In genomic region chr1:22710688-22711024, GRCh38 we compare ENCODE assay signal across 8 cellular contexts. TPM values are rescaled to one million over a fixed set of nuclear protein-coding genes. Genes with fewer than 3 reads are reported as not detected.
DNase-seq lines count a peak whose midpoint lies in the region; ATAC-seq, FAIRE-seq and TF ChIP-seq lines count a peak whose summit lies in the region.

TSS of gene EPHB2 (plus strand) at chr1:22710839. CDS start at chr1:22710983, 144 bp downstream.

- H3K79me2 ChIP-seq in K562 (ENCODE audit: control insufficient read depth, insufficient read depth, low read length), result no peaks in the 10 kb centered on the region

- no peak within 1 kb of the TSS for H3K4me2 ChIP-seq in K562 (ENCODE audit: insufficient read depth, low read length)

- no peak for FAIRE-seq in K562 (lab: Jason Lieb, UNC)

- TF ChIP-seq POLR2A in K562 (conservative IDR thresholded peaks at IDR 0.05), result no peak

- in situ Hi-C loops in K562 (cut with MboI), result no loop called here

- H3K4me3 ChIP-seq in K562, result no peak within 1 kb of the TSS
- peak within 1 kb of the TSS; percentile 61; the same call in 1 of the 2 replicates for H3K4me3 ChIP-seq in iPS-20b (ENCODE audit: low read length)
- H3K4me3 ChIP-seq in skin epidermis, result peak within 1 kb of the TSS; percentile 30 to 45 (median 36)

- 0% methylated on average over 2 of the region's 55 CpGs for WGBS in K562 (ENCODE audit: insufficient coverage, low coverage, missing lambda C conversion rate)

- H3K36me3 ChIP-seq in K562 (ENCODE audit: control insufficient read depth, insufficient read depth, low read length), result no peaks in the 10 kb centered on the region
- H3K36me3 ChIP-seq in iPS-20b (ENCODE audit: insufficient read depth, low read depth, low read length), result no peaks in the 10 kb centered on the region

- peak; percentile 67 for DNase-seq in activated effector memory CD4-positive, alpha-beta T cell treated with anti-CD3 and anti-CD28 coated beads, Interleukin-2, amount 50 U/mL, for 16 hours
- DNase-seq in activated effector memory CD4-positive, alpha-beta T cell treated with Interleukin-2 at 50 U/mL for 16 hours, result no peak
- DNase-seq in NOMO-1 treated with DMSO at 0.1 percent for 48 hours (lab: John Stamatoyannopoulos, UW; ENCODE audit: unreplicated experiment), result peak; percentile 47
- peak; percentile 28 to 86 (median 76) for DNase-seq in K562 (ENCODE audit: extremely low read depth in 1 of 4, low spot score in 3 of 4)
- no peak for DNase-seq in NCI-H524 treated with DMSO at 0.1 percent for 48 hours (lab: John Stamatoyannopoulos, UW)

- H2AFZ ChIP-seq in K562 (ENCODE audit: low read depth, low read length), result no peak within 1 kb of the TSS

- TF ChIP-seq RAD21 in K562 (CRISPR knock-in tag; conservative IDR thresholded peaks at IDR 0.05 in 1 of 2, IDR thresholded peaks at IDR 0.05 in 1 of 2), result no peak

- CTCF ChIA-PET in K562 (lab: Yijun Ruan, JAX; ENCODE audit: low intra/inter-chr PET ratio), result no interaction called here

- POLR2A ChIA-PET in K562 (lab: Yijun Ruan, JAX), result no interaction called here

- H3K9me3 ChIP-seq in K562 (replicated peaks; ENCODE audit: control insufficient read depth, insufficient read depth, low read depth, low read length) (no peaks in the 10 kb centered on the region), iPS-20b (ENCODE audit: insufficient read depth, low read depth, low read length) (no peaks in the 10 kb centered on the region)

- intact Hi-C loops in K562 (cut with micrococcal nuclease), result no loop called here

- no peak within 1 kb of the TSS for H3K27ac ChIP-seq in K562 (ENCODE audit: extremely low read depth, low read depth, low read length)
- no peak within 1 kb of the TSS for H3K27ac ChIP-seq in iPS-20b (ENCODE audit: low read length)
- H3K27ac ChIP-seq in skin epidermis, result peak within 1 kb of the TSS in 8 of 21 experiments; percentile 5 to 52 (median 33)

- H3K4me1 ChIP-seq in K562 (replicated peaks in 1 of 2; ENCODE audit: control insufficient read depth in 2 of 2, insufficient read depth in 2 of 2, low read length in 2 of 2), result peaks cover 0 to 25% of the 10 kb centered on the region in 2 experiments; a peak in 4 of 5 replicates
- H3K4me1 ChIP-seq in iPS-20b (ENCODE audit: insufficient read depth, low read length), result no peaks in the 10 kb centered on the region

- ATAC-seq in K562 (peak; percentile 50), GM21447 (IDR thresholded peaks at IDR 0.05; ENCODE audit: unreplicated experiment) (no peak)

- TF ChIP-seq EP300 in K562 (IDR thresholded peaks at IDR 0.05; ENCODE audit: low read length), result no peak

- BruUV-seq in K562 (replicated peaks; lab: Mats Ljungman, UMichigan), result no TSS peak

- H3K9me1 ChIP-seq in K562 (ENCODE audit: control insufficient read depth, insufficient read depth, low read length), result no peaks in the 10 kb centered on the region

- TF ChIP-seq CTCF in K562 (IDR thresholded peaks at IDR 0.05 in 2 of 3, conservative IDR thresholded peaks at IDR 0.05 in 1 of 3; ENCODE audit: insufficient read depth in 2 of 3, low read depth in 1 of 3, low read length in 3 of 3), result no peak

- peaks cover 43% of the 10 kb centered on the region for H4K20me1 ChIP-seq in K562 (replicated peaks; ENCODE audit: control insufficient read depth, insufficient read depth, low read length)

- H3K27me3 ChIP-seq in K562 (ENCODE audit: control insufficient read depth in 2 of 2, insufficient read depth in 2 of 2, low read length in 2 of 2) (peaks cover 36 to 56% of the 10 kb centered on the region in 2 experiments), iPS-20b (ENCODE audit: insufficient read depth, low read length) (peaks cover 51% of the 10 kb centered on the region)

- H3K9ac ChIP-seq in K562 (ENCODE audit: insufficient read depth in 1 of 2, low read depth in 2 of 2, low read length in 2 of 2), result no peak within 1 kb of the TSS
- no peak within 1 kb of the TSS for H3K9ac ChIP-seq in iPS-20b (ENCODE audit: low read depth, low read length)

TF ChIP-seq in K562, 482 proteins besides CTCF, POLR2A, EP300 and RAD21:
- TF ChIP-seq RB1 (IDR thresholded peaks at IDR 0.05; ENCODE audit: low read depth) (0 out of 2 replicates have a peak, but pooled peaks have one; percentile 0), THRB (CRISPR knock-in tag; conservative IDR thresholded peaks at IDR 0.05) (no peak), SMARCA4 (IDR thresholded peaks at IDR 0.05) (no peak)

RNA-seq across cellular contexts. Expression of gene EPHB2, which starts in this region (rescaled TPM):
- 0.23 TPM in 1 of 2 replicates, not detected in the other for total RNA-seq in K562 (2011; cell fraction: chromatin; rRNA removed; ENCODE audit: low replicate concordance)
- not detected in 2 replicates for total RNA-seq in K562 (2011; cell fraction: nucleolus; rRNA removed)
- total RNA-seq in K562 (2011; cell fraction: nucleoplasm; rRNA removed), result not detected in 2 replicates
- total RNA-seq in K562 (2014; rRNA removed) (not detected in 2 replicates), K562 (2014; rRNA removed; fragmentation: Illumina TruSeq; extraction: Trizol) (not detected in 2 replicates), K562 (2015; rRNA removed; fragmentation: Illumina TruSeq; extraction: Trizol) (not detected in 2 replicates), K562 (2021) (not detected in 2 replicates)
- polyA plus RNA-seq in K562 (2011; rRNA removed) (0.05 TPM in 1 of 2 replicates, not detected in the other), K562 (2014; fragmentation: Illumina TruSeq; extraction: Trizol) (not detected in 2 replicates), K562 (2014; fragmentation: Nextera tagmentation; extraction: Ambion mirVana) (not detected), K562 (2014; rRNA removed) (not detected in 2 replicates)
- 0.03 TPM in 1 of 2 replicates, not detected in the other for polyA plus RNA-seq in K562 (2011; cell fraction: cytosol; rRNA removed)
- not detected in 2 replicates for polyA plus RNA-seq in K562 (2011; cell fraction: nucleus; rRNA removed)
- polyA plus RNA-seq in K562 (2012), result 0.03 and 0.18 TPM in 2 replicates
- not detected in 2 replicates for polyA minus RNA-seq in K562 (2011; rRNA and poly(A)+ RNA removed)
- not detected in 2 replicates for polyA minus RNA-seq in K562 (2011; cell fraction: cytosol; rRNA and poly(A)+ RNA removed)
- polyA minus RNA-seq in K562 (2011; cell fraction: nucleus; rRNA and poly(A)+ RNA removed), result not detected in 2 replicates

Comparison
In these comparisons a context has a peak if more than half of its experiments do, and no peak if none do; other contexts are left out.
1. DNase-seq: peak in activated effector memory CD4-positive, alpha-beta T cell treated with anti-CD3 and anti-CD28 coated beads, Interleukin-2, amount 50 U/mL, for 16 hours (single experiment) and NOMO-1 treated with DMSO at 0.1 percent for 48 hours (single experiment); none in activated effector memory CD4-positive, alpha-beta T cell treated with Interleukin-2 at 50 U/mL for 16 hours (single experiment) and NCI-H524 treated with DMSO at 0.1 percent for 48 hours (single experiment).
2. Peak in DNase-seq and ATAC-seq in K562; RNA of the gene not detected or under 1 TPM.